In genomic region chr6:53042112-53042511, GRCh38 we compare ENCODE assay signal across 14 cellular contexts. TPM values are rescaled to one million over a fixed set of nuclear protein-coding genes. Genes with fewer than 3 reads are reported as not detected.
DNase-seq lines count a peak whose midpoint lies in the region; TF ChIP-seq lines count a peak whose summit lies in the region.
"Had no signal": no experiment of that assay in that cellular context is flagged by ENCODE, and none has a peak within 500 bp of the region (broad histone marks: within the 10 kb centered on the region; RNA-seq: fewer than 3 reads in every experiment).

No MANE protein-coding gene starts in this region.

- in situ Hi-C loops in mammary epithelial cell (cut with MboI; ENCODE audit: low sequenced_read_pairs in 2 of 2) = no loop called here

- no peaks in the 10 kb centered on the region for H3K4me1 Mint-ChIP-seq in CD14-positive monocyte

- CTCF ChIA-PET in AG04449 (lab: Yijun Ruan, JAX) (interaction anchor here (1.7 to 2.9 kb wide), 2 partner anchors 10 to 47 kb away, joined by 6 to 14 read pairs; partner anchors contain the start of gene GSTA4), mammary epithelial cell (lab: Charles Lee; ENCODE audit: low non-redundant PET) (interaction anchor here (0.5 kb wide), 1 partner anchor 23 kb away, joined by 5 read pairs; the partner anchor contains the start of gene FBXO9)

- H3K79me2 ChIP-seq in KMS-11 (ENCODE audit: insufficient read depth, low read depth) (peaks cover 20% of the 10 kb centered on the region; the same call in 1 of the 2 replicates), mammary epithelial cell (ENCODE audit: insufficient read depth, low read length) (peaks cover 5% of the 10 kb centered on the region)

- H2AFZ ChIP-seq in KMS-11 (ENCODE audit: low read depth) (no peak overlapping the region), mammary epithelial cell (ENCODE audit: low read depth, low read length) (no peak overlapping the region)

- no peaks in the 10 kb centered on the region for H3K27me3 ChIP-seq in KMS-11 (ENCODE audit: insufficient read depth, low read depth)
- no peaks in the 10 kb centered on the region for H3K27me3 ChIP-seq in mammary epithelial cell (ENCODE audit: insufficient read depth, low read length)

- H4K20me1 ChIP-seq in KMS-11 (ENCODE audit: insufficient read depth) = no peaks in the 10 kb centered on the region
- H4K20me1 ChIP-seq in mammary epithelial cell (ENCODE audit: insufficient read depth, low read length) = no peaks in the 10 kb centered on the region

- intact Hi-C loops in mammary epithelial cell (cut with micrococcal nuclease) = no loop called here
- intact Hi-C loops in CD14-positive monocyte (cut with micrococcal nuclease) = no loop called here

- no peak overlapping the region for H3K27ac Mint-ChIP-seq in CD14-positive monocyte
- H3K27ac Mint-ChIP-seq: CD4-positive, alpha-beta memory T cell; naive thymus-derived CD8-positive, alpha-beta T cell had no signal

- DNase-seq in AG04449 (ENCODE audit: low read depth, low spot score) (peak; percentile 85), mammary epithelial cell (peak; percentile 83), kidney tubule cell (ENCODE audit: low spot score) (peak; percentile 82), DMS53 treated with DMSO at 0.1 percent for 48 hours (lab: John Stamatoyannopoulos, UW; ENCODE audit: unreplicated experiment) (no peak), CD14-positive monocyte (ENCODE audit: low spot score) (no peak), globus pallidus (ENCODE audit: low spot score) (no peak)
- no peak for DNase-seq in activated CD4-positive, alpha-beta T cell treated with anti-CD3 and anti-CD28 coated beads for 4 hours
- DNase-seq: CD4-positive, alpha-beta memory T cell; naive thymus-derived CD8-positive, alpha-beta T cell; NCI-H2171 treated with DMSO at 0.1 percent for 48 hours; T-helper 2 cell had no signal

- no peaks in the 10 kb centered on the region for H3K36me3 ChIP-seq in KMS-11 (ENCODE audit: insufficient read depth)
- H3K36me3 ChIP-seq in mammary epithelial cell (ENCODE audit: insufficient read depth, low read length) = no peaks in the 10 kb centered on the region

- TF ChIP-seq CTCF in AG04449 (IDR thresholded peaks at IDR 0.05; ENCODE audit: insufficient read depth, low read length, missing control alignments) = no peak
- TF ChIP-seq CTCF in KMS-11 (conservative IDR thresholded peaks at IDR 0.05; ENCODE audit: low read depth, low read length) = no peak
- TF ChIP-seq CTCF in mammary epithelial cell (conservative IDR thresholded peaks at IDR 0.05 in 1 of 2, IDR thresholded peaks at IDR 0.05 in 1 of 2; ENCODE audit: extremely low read depth in 1 of 2, insufficient read depth in 1 of 2, low read depth in 1 of 2, low read length in 2 of 2) = no peak
- no peak for TF ChIP-seq CTCF in CD14-positive monocyte (IDR thresholded peaks at IDR 0.05)

- peaks cover 43 to 51% of the 10 kb centered on the region in 2 donors for H3K36me3 Mint-ChIP-seq in CD14-positive monocyte

- peaks cover 2 to 6% (median 2%) of the 10 kb centered on the region in 3 donors for H3K27me3 Mint-ChIP-seq in CD14-positive monocyte (ENCODE audit: low read depth in 3 of 3)
- H3K27me3 Mint-ChIP-seq: CD4-positive, alpha-beta memory T cell; naive thymus-derived CD8-positive, alpha-beta T cell had no signal

- H3K4me2 ChIP-seq in KMS-11 (peak overlapping the region; percentile 79), mammary epithelial cell (ENCODE audit: insufficient read depth, low read depth, low read length) (peak overlapping the region; percentile 68)

- peaks cover 0 to 2% (median 0%) of the 10 kb centered on the region in 7 donors for H3K9me3 Mint-ChIP-seq in CD14-positive monocyte
- H3K9me3 Mint-ChIP-seq: CD4-positive, alpha-beta memory T cell; naive thymus-derived CD8-positive, alpha-beta T cell had no signal

- 0% methylated on average over 4 of the region's 4 CpGs for WGBS in mammary epithelial cell (ENCODE audit: low coverage, missing lambda C conversion rate)

- POLR2A ChIA-PET in AG04449 (lab: Yijun Ruan, JAX) = interaction anchor here (0.7 to 1.2 kb wide), 3 partner anchors 13 to 499 kb away, joined by 3 to 4 read pairs (median 3); no protein-coding TSS in a partner anchor

- no peak overlapping the region for H3K4me3 ChIP-seq in AG04449 (ENCODE audit: low read depth, low read length)
- no peak overlapping the region for H3K4me3 ChIP-seq in KMS-11 (IDR thresholded peaks at IDR 0.05; ENCODE audit: insufficient read depth, low read depth, low read length)
- peak overlapping the region in 1 of 3 experiments; percentile 9 for H3K4me3 ChIP-seq in mammary epithelial cell (replicated peaks in 1 of 3; ENCODE audit: insufficient read depth in 1 of 3, low read depth in 2 of 3, low read length in 3 of 3)
- H3K4me3 ChIP-seq: HAP-1 had no signal

- no peaks in the 10 kb centered on the region for H3K9me3 ChIP-seq in mammary epithelial cell (replicated peaks; ENCODE audit: insufficient read depth, low read length)
- H3K9me3 ChIP-seq: HAP-1 had no signal

- H3K4me3 Mint-ChIP-seq in CD14-positive monocyte = no peak overlapping the region
- H3K4me3 Mint-ChIP-seq: CD4-positive, alpha-beta memory T cell; naive thymus-derived CD8-positive, alpha-beta T cell had no signal

- H3K4me1 ChIP-seq in KMS-11 (ENCODE audit: low read depth, poor library complexity, severe bottlenecking) = peaks cover 94% of the 10 kb centered on the region
- peaks cover 48% of the 10 kb centered on the region for H3K4me1 ChIP-seq in mammary epithelial cell (ENCODE audit: insufficient read depth, low read length)

- dilution Hi-C loops in mammary epithelial cell (cut with HindIII; ENCODE audit: low sequenced_read_pairs) = no loop called here

- H3K9ac ChIP-seq in KMS-11 = no peak overlapping the region
- H3K9ac ChIP-seq in mammary epithelial cell (ENCODE audit: insufficient read depth, low read length) = no peak overlapping the region

- no TSS peak for BruUV-seq in mammary epithelial cell (replicated peaks; lab: Mats Ljungman, UMichigan)

- H3K27ac ChIP-seq in KMS-11 = peak overlapping the region; percentile 48
- peak overlapping the region; percentile 57 for H3K27ac ChIP-seq in mammary epithelial cell (ENCODE audit: insufficient read depth, low read depth, low read length)
- H3K27ac ChIP-seq: HL-60 had no signal

RNA-seq across cellular contexts. Expression of gene CILK1, which starts 19.5 kb away (rescaled TPM):
- 10 to 100 TPM in 1 of 2 donors, 1 to 10 TPM in 1; 5.8 to 12.8 TPM for total RNA-seq in mammary epithelial cell
- polyA plus RNA-seq in mammary epithelial cell (5.2 TPM), CD14-positive monocyte (1 to 10 TPM; 1.6 to 3.5 TPM)
- polyA minus RNA-seq in mammary epithelial cell = 5.1 TPM

RNA-seq across cellular contexts. Expression of gene FBXO9, which starts 23.1 kb away (rescaled TPM):
- 10 to 100 TPM; 31.5 to 68.6 TPM for total RNA-seq in mammary epithelial cell
- 54.7 TPM for polyA plus RNA-seq in mammary epithelial cell
- polyA minus RNA-seq in mammary epithelial cell = 67.5 TPM
- polyA plus RNA-seq in CD14-positive monocyte = 10 to 100 TPM; 47.7 to 61.5 TPM

RNA-seq across cellular contexts. Expression of gene GSTA4, which starts 47.0 kb away (rescaled TPM):
- total RNA-seq in mammary epithelial cell = 10 to 100 TPM in 1 of 2 donors, 1 to 10 TPM in 1; 8.3 to 12.2 TPM
- 6.9 TPM for polyA plus RNA-seq in mammary epithelial cell
- 6.1 TPM for polyA minus RNA-seq in mammary epithelial cell
- under 1 TPM; 0.34 to 0.41 TPM for polyA plus RNA-seq in CD14-positive monocyte
- total RNA-seq: CD4-positive, alpha-beta memory T cell had no signal

Comparison
In these comparisons a context has a peak if more than half of its experiments do, and no peak if none do; other contexts are left out.
1. DNase-seq: peak in AG04449 (single experiment), mammary epithelial cell (single experiment) and kidney tubule cell (single experiment); none in DMS53 treated with DMSO at 0.1 percent for 48 hours (single experiment), activated CD4-positive, alpha-beta T cell treated with anti-CD3 and anti-CD28 coated beads for 4 hours (0 of 2), CD14-positive monocyte (single experiment) and globus pallidus (single experiment).